Comparison of ENCODE assay signal across 8 cellular contexts in the genomic region with DNA sequence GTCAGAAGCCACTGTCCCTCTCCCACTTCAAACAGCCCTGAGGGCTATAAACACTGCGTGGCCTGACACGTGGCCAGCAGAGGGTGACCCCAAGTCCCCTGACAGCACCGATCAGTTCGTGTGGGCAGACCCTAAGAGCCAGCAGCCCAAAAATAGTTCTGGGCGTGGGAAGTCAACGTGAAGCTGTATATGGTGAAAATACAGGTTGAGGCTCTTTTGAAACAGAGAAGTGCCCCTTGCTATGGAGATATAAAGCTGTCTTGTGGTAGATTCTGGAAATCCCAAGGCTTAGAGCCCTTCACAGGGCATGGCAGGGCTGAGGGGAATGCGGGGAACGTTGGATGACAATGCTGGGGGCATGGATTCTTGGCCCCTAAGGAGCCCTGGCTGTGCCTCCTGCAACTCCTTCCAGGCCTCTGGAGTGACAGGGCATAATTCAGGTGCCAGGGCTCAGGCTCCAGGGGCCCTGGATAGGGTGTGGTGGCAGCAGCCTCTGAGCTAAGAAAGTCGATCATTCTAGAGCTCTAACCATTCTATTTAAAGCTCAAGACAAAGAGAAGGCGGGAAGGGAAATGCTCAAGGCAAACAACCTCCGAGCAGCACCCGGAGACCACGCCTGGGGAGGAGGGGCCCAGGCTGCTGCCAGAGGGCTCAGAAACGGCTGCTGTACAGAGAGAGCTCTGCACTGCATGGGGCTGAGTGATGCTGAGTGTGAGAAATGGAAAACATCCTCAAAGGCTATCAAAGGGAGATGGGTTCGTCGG.
A peak's percentile ranks its signal among the peaks of the same experiment; 100 is the strongest.
DNase-seq lines count a peak whose midpoint lies in the region; ATAC-seq and TF ChIP-seq lines count a peak whose summit lies in the region.

No MANE protein-coding gene starts in this region.

- H3K4me2 ChIP-seq in H9 (ENCODE audit: insufficient read depth, insufficient read length, low read length) = no peak overlapping the region

- H3K27me3 Mint-ChIP-seq in H9 (ENCODE audit: low read depth) (peaks cover 30% of the 10 kb centered on the region), neural crest cell (ENCODE audit: low read depth) (no peaks in the 10 kb centered on the region)

- peaks cover 8 to 16% of the 10 kb centered on the region in 2 experiments for H3K4me1 Mint-ChIP-seq in H9
- H3K4me1 Mint-ChIP-seq in neural crest cell = peaks cover 23% of the 10 kb centered on the region

- WGBS in H9 (ENCODE audit: extremely low coverage, insufficient read length, low lambda C conversion rate) = no CpG with 5 or more reads among the region's 16 CpGs

- H3K27ac ChIP-seq in H9 (ENCODE audit: insufficient read length, low read depth, low read length) (no peak overlapping the region), cingulate gyrus (ENCODE audit: low read depth, low read length) (peak overlapping the region; percentile 79)

- no peak overlapping the region for H3K56ac ChIP-seq in H9 (ENCODE audit: insufficient read length, low read depth, low read length)

- no peak overlapping the region for H3K4me3 Mint-ChIP-seq in H9
- H3K4me3 Mint-ChIP-seq in neural crest cell = peak overlapping the region; percentile 4

- H2BK20ac ChIP-seq in H9 (ENCODE audit: low read depth, low read length, poor library complexity, severe bottlenecking) = no peak overlapping the region

- H3K14ac ChIP-seq in H9 (ENCODE audit: insufficient read depth, low read length) = peak overlapping the region; percentile 83; the same call in 1 of the 2 replicates

- H3K79me1 ChIP-seq in H9 (ENCODE audit: insufficient read depth, low read depth, low read length, poor library complexity, severe bottlenecking) = no peaks in the 10 kb centered on the region

- no peak overlapping the region for H2BK12ac ChIP-seq in H9 (ENCODE audit: insufficient read length, low read depth, low read length)

- H3K9me3 Mint-ChIP-seq in H9 = no peaks in the 10 kb centered on the region
- H3K9me3 Mint-ChIP-seq in neural crest cell = no peaks in the 10 kb centered on the region

- H3K18ac ChIP-seq in H9 (ENCODE audit: insufficient read length, low read depth, low read length) = peak overlapping the region; percentile 61

- H3K23me2 ChIP-seq in H9 (ENCODE audit: insufficient read length, low read depth, low read length, poor library complexity, severe bottlenecking) = no peaks in the 10 kb centered on the region

- H3K23ac ChIP-seq in H9 (ENCODE audit: insufficient read length, low read depth, low read length) = no peak overlapping the region

- no peaks in the 10 kb centered on the region for H3K79me2 ChIP-seq in H9 (ENCODE audit: insufficient read depth, low read length)

- H4K8ac ChIP-seq in H9 (replicated peaks; ENCODE audit: insufficient read length, low read depth, low read length) = no peak overlapping the region

- TF ChIP-seq CTCF in GM10266 (IDR thresholded peaks at IDR 0.05; ENCODE audit: control insufficient read depth, insufficient read depth, low read depth, missing control alignments) = no peak
- TF ChIP-seq CTCF in H9 (conservative IDR thresholded peaks at IDR 0.05) = no peak
- TF ChIP-seq CTCF in neural crest cell (conservative IDR thresholded peaks at IDR 0.05) = no peak

- peak; percentile 75 for DNase-seq in GM10266 (ENCODE audit: extremely low spot score)
- DNase-seq in H9 = peak; percentile 62
- DNase-seq in NCI-H146 (lab: John Stamatoyannopoulos, UW) = peak; percentile 98
- peak; percentile 64 for DNase-seq in activated CD4-positive, CD25-positive, alpha-beta regulatory T cell treated with anti-CD3 and anti-CD28 coated beads, Interleukin-2, amount 50 U/mL, for 16 hours (ENCODE audit: low read depth, low spot score)
- DNase-seq in neural crest cell (ENCODE audit: low read depth, low spot score) = peak; percentile 51
- DNase-seq in G401 (ENCODE audit: low spot score) = no peak

- in situ Hi-C loops in G401 (cut with HindIII; ENCODE audit: low sequenced_read_pairs) = no loop called here

- H3K4ac ChIP-seq in H9 (ENCODE audit: low read depth, low read length) = no peak overlapping the region

- H3K36me3 Mint-ChIP-seq in H9 (ENCODE audit: insufficient read depth in 1 of 3, low read depth in 3 of 3) (no peaks in the 10 kb centered on the region), neural crest cell (ENCODE audit: low read depth) (no peaks in the 10 kb centered on the region)

- H3K27ac Mint-ChIP-seq in H9 (peak overlapping the region in 2 of 3 experiments; percentile 76 to 91; a peak in 3 of 7 replicates), neural crest cell (ENCODE audit: unreplicated experiment) (peak overlapping the region; percentile 98)

- H4K5ac ChIP-seq in H9 (ENCODE audit: insufficient read length, low read depth, low read length) = no peak overlapping the region

- H3K9ac ChIP-seq in H9 (ENCODE audit: extremely low read depth, insufficient read length, low read length) = no peak overlapping the region

- H2BK5ac ChIP-seq in H9 (ENCODE audit: insufficient read length, low read length) = no peak overlapping the region

- H3K4me1 ChIP-seq in H9 (ENCODE audit: insufficient read depth, low read length) = no peaks in the 10 kb centered on the region

- H2BK15ac ChIP-seq in H9 (ENCODE audit: low read depth, low read length) = no peak overlapping the region; the same call in 1 of the 2 replicates

- H4K91ac ChIP-seq in H9 (ENCODE audit: insufficient read length, low read depth, low read length) = no peak overlapping the region

- H3K27me3 ChIP-seq in H9 (ENCODE audit: insufficient read depth, low read length) = no peaks in the 10 kb centered on the region

- no peaks in the 10 kb centered on the region for H4K20me1 ChIP-seq in H9 (ENCODE audit: control insufficient read depth, insufficient read depth, insufficient read length)

- no peaks in the 10 kb centered on the region for H3K9me3 ChIP-seq in H9 (ENCODE audit: control insufficient read depth, low read depth, low read length)

- H2AFZ ChIP-seq in H9 (ENCODE audit: low read length) = peak overlapping the region; percentile 18

- no peak overlapping the region for H2AK5ac ChIP-seq in H9 (ENCODE audit: insufficient read length, low read length)

- ATAC-seq in GM19395 (IDR thresholded peaks at IDR 0.05; ENCODE audit: unreplicated experiment) = no peak

- peak overlapping the region; percentile 40 for H2BK120ac ChIP-seq in H9 (ENCODE audit: low read depth, low read length, poor library complexity, severe bottlenecking)

- H3T11ph ChIP-seq in H9 (ENCODE audit: low read length) = no peak overlapping the region
